ENCODE assay signal across 8 cellular contexts in the genomic region with DNA sequence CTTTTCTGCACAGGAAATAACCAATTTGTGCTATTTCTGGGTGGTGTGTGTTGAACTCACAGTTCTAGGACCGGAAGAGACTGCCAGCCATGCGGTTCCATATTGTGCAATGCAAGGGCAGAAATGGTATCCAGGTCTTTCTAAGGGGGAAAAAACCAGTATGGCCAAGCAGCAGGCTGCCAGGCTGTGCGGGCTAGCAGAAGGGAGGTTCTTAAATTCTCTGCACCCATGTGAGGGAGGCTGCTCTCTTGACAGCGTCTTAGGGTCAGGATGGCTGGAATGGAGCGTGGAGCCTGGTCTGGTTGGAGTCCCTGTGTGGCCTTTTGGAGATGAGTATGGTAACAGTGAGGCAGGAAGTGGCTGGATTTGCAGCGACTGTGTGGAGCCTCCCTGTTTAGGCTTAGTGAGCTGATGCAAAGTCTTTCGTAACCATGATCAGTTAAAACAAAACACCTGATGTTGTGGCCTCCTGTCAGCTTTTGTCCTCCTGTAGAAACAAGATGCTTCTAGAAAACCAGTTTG. TPM values are rescaled to one million over a fixed set of nuclear protein-coding genes. Genes with fewer than 3 reads are reported as not detected.
DNase-seq lines count a peak whose midpoint lies in the region; ATAC-seq and TF ChIP-seq lines count a peak whose summit lies in the region.

No MANE protein-coding gene starts in this region.

- H3K27me3 ChIP-seq in tibial artery (no peaks in the 10 kb centered on the region), ascending aorta (no peaks in the 10 kb centered on the region)

- no peak for TF ChIP-seq CTCF in tibial artery (IDR thresholded peaks at IDR 0.05)
- no peak for TF ChIP-seq CTCF in ascending aorta (IDR thresholded peaks at IDR 0.05)

- peak overlapping the region; percentile 99 for H3K27ac Mint-ChIP-seq in T-helper 2 cell treated with Interferon-gamma antibody and Interleukin-4, amounts not matched to agents 5 μg/mL and 100 μg/mL, for 36 hours

- H3K4me1 ChIP-seq in tibial artery, result peaks cover 0 to 84% (median 57%) of the 10 kb centered on the region in 4 donors
- peaks cover 20 to 49% of the 10 kb centered on the region in 2 donors for H3K4me1 ChIP-seq in ascending aorta

- H3K36me3 Mint-ChIP-seq in T-helper 2 cell treated with Interferon-gamma antibody and Interleukin-4, amounts not matched to agents 5 μg/mL and 100 μg/mL, for 36 hours (ENCODE audit: low read depth), result peaks cover 32% of the 10 kb centered on the region

- H3K9me3 Mint-ChIP-seq in T-helper 2 cell treated with Interferon-gamma antibody and Interleukin-4, amounts not matched to agents 5 μg/mL and 100 μg/mL, for 36 hours, result no peaks in the 10 kb centered on the region

- peak overlapping the region; percentile 87 for H3K4me3 Mint-ChIP-seq in T-helper 2 cell treated with Interferon-gamma antibody and Interleukin-4, amounts not matched to agents 5 μg/mL and 100 μg/mL, for 36 hours

- H3K4me3 ChIP-seq in tibial artery, result no peak overlapping the region
- H3K4me3 ChIP-seq in ascending aorta, result no peak overlapping the region

- DNase-seq in AG20443 (ENCODE audit: low spot score) (peak; percentile 29), left ventricle myocardium superior (peak; percentile 40), tibial artery (peak in 1 of 2 donors; percentile 27), ascending aorta (ENCODE audit: low spot score in 2 of 2) (no peak), germinal center (ENCODE audit: low spot score) (no peak)
- DNase-seq in T-helper 2 cell treated with Interferon-gamma antibody and Interleukin-4, amounts not matched to agents 5 μg/mL and 100 μg/mL, for 36 hours (ENCODE audit: low spot score), result peak; percentile 46

- no peaks in the 10 kb centered on the region for H3K36me3 ChIP-seq in tibial artery
- H3K36me3 ChIP-seq in ascending aorta, result no peaks in the 10 kb centered on the region

- H3K27ac ChIP-seq in tibial artery, result peak overlapping the region; percentile 9 to 34
- peak overlapping the region in 1 of 2 donors; percentile 30 for H3K27ac ChIP-seq in ascending aorta

- H3K9me3 ChIP-seq in tibial artery (no peaks in the 10 kb centered on the region), ascending aorta (no peaks in the 10 kb centered on the region)

- ATAC-seq in GM18909 (IDR thresholded peaks at IDR 0.05; ENCODE audit: poor library complexity, unreplicated experiment) (peak; percentile 60), HG03135 (IDR thresholded peaks at IDR 0.05; ENCODE audit: unreplicated experiment) (peak; percentile 49), left ventricle myocardium superior (peak; percentile 59)

- no peaks in the 10 kb centered on the region for H3K27me3 Mint-ChIP-seq in T-helper 2 cell treated with Interferon-gamma antibody and Interleukin-4, amounts not matched to agents 5 μg/mL and 100 μg/mL, for 36 hours (ENCODE audit: low read depth)

- intact Hi-C loops in left ventricle myocardium superior (cut with micrococcal nuclease) (no loop called here), tibial artery (cut with DNase I; ENCODE audit: low total_unique reads) (no loop called here), ascending aorta (cut with DNase I) (no loop called here)

- peaks cover 87% of the 10 kb centered on the region for H3K4me1 Mint-ChIP-seq in T-helper 2 cell treated with Interferon-gamma antibody and Interleukin-4, amounts not matched to agents 5 μg/mL and 100 μg/mL, for 36 hours (ENCODE audit: low read depth)

RNA-seq across cellular contexts. Expression of a gene that starts 52.6 kb away (rescaled TPM):
- 39.9 TPM for total RNA-seq in left ventricle myocardium superior
- 57.6 TPM for total RNA-seq in ascending aorta

Comparison
In these comparisons a context has a peak if more than half of its experiments do, and no peak if none do; other contexts are left out.
1. DNase-seq: peak in AG20443 (single experiment), T-helper 2 cell treated with Interferon-gamma antibody and Interleukin-4, amounts not matched to agents 5 μg/mL and 100 μg/mL, for 36 hours (single experiment) and left ventricle myocardium superior (single experiment); none in ascending aorta (0 of 2) and germinal center (single experiment).
2. Peak in every context shown above with its lines, with median percentiles within 50 percentile points of each other: ATAC-seq.